In genomic region chr11:103202048-103202651, GRCh38 we compare ENCODE assay signal across 1 cellular context.
TF ChIP-seq lines count a peak whose summit lies in the region.

No MANE protein-coding gene starts in this region.

TF ChIP-seq in GM23338, 12 proteins besides CTCF, POLR2A, EP300 and RAD21 (continued from another document):
- TF ChIP-seq ZNF462 (CRISPR knock-in tag; IDR thresholded peaks at IDR 0.05) = no peak
TF ChIP-seq in GM23338: peak in this region for 0.
